In genomic region chr6:142942805-142943227, GRCh38 we compare ENCODE assay signal across 8 cellular contexts. TPM values are rescaled to one million over a fixed set of nuclear protein-coding genes. Genes with fewer than 3 reads are reported as not detected.
DNase-seq lines count a peak whose midpoint lies in the region; ATAC-seq and TF ChIP-seq lines count a peak whose summit lies in the region.

No MANE protein-coding gene starts in this region.

- H3K27me3 Mint-ChIP-seq in endodermal cell (ENCODE audit: insufficient read depth), result peaks cover 15% of the 10 kb centered on the region

- TF ChIP-seq POLR2A in Peyer's patch (IDR thresholded peaks at IDR 0.05) (no peak), prostate gland (IDR thresholded peaks at IDR 0.05) (no peak)

- H3K4me3 ChIP-seq in ACC112 (ENCODE audit: low read depth, low read length) (peak overlapping the region; percentile 96), GM06990 (replicated peaks; ENCODE audit: low read depth, low read length) (peak overlapping the region; percentile 74), Peyer's patch (no peak overlapping the region), endodermal cell (ENCODE audit: low read length) (no peak overlapping the region), prostate gland (no peak overlapping the region)

- H3K27ac ChIP-seq in ACC112 (ENCODE audit: low read depth, low read length), result peak overlapping the region; percentile 94
- peak overlapping the region; percentile 97 to 100 (median 98) for H3K27ac ChIP-seq in Peyer's patch
- no peak overlapping the region for H3K27ac ChIP-seq in endodermal cell (ENCODE audit: low read depth, low read length)
- no peak overlapping the region for H3K27ac ChIP-seq in prostate gland

- H3K79me2 ChIP-seq in ACC112 (ENCODE audit: control insufficient read depth, insufficient read depth, low read length, unreplicated experiment), result peaks cover 75% of the 10 kb centered on the region

- TF ChIP-seq CTCF in GM06990 (IDR thresholded peaks at IDR 0.05; ENCODE audit: insufficient read depth, low read length, poor library complexity, severe bottlenecking), result peak; percentile 38
- TF ChIP-seq CTCF in Peyer's patch (IDR thresholded peaks at IDR 0.05), result peak; percentile 48 to 92 (median 62)
- peak; percentile 66 for TF ChIP-seq CTCF in endodermal cell (conservative IDR thresholded peaks at IDR 0.05)
- TF ChIP-seq CTCF in prostate gland (IDR thresholded peaks at IDR 0.05), result peak in 3 of 4 experiments; percentile 60 to 66 (median 62)

- 67% methylated on average over 1 of the region's 3 CpGs; no CpG with 5 or more reads in 1 of the 2 experiments for whole genome bisulfite sequencing in endodermal cell (ENCODE audit: insufficient coverage in 1 of 2, insufficient read length in 1 of 2), 2 experiments
- WGBS in prostate gland, result 76% methylated on average over 3 of the region's 3 CpGs

- H3K36me3 ChIP-seq in ACC112 (ENCODE audit: insufficient read depth, low read length), result no peaks in the 10 kb centered on the region; the same call in 1 of the 2 replicates
- H3K36me3 ChIP-seq in GM06990 (ENCODE audit: control insufficient read depth, insufficient read depth, low read length), result no peaks in the 10 kb centered on the region
- H3K36me3 ChIP-seq in Peyer's patch, result no peaks in the 10 kb centered on the region
- H3K36me3 ChIP-seq in endodermal cell (ENCODE audit: control insufficient read depth, insufficient read depth, low read length), result no peaks in the 10 kb centered on the region
- H3K36me3 ChIP-seq in prostate gland, result no peaks in the 10 kb centered on the region

- H3K4me3 Mint-ChIP-seq in endodermal cell, result no peak overlapping the region

- H3K27me3 ChIP-seq in ACC112 (ENCODE audit: insufficient read depth, low read length), result no peaks in the 10 kb centered on the region
- H3K27me3 ChIP-seq in GM06990 (replicated peaks; ENCODE audit: control insufficient read depth, insufficient read depth, low read length), result no peaks in the 10 kb centered on the region
- no peaks in the 10 kb centered on the region for H3K27me3 ChIP-seq in Peyer's patch
- H3K27me3 ChIP-seq in endodermal cell (ENCODE audit: control insufficient read depth, insufficient read depth, low read length, poor library complexity, severe bottlenecking), result peaks cover 32% of the 10 kb centered on the region
- no peaks in the 10 kb centered on the region for H3K27me3 ChIP-seq in prostate gland (replicated peaks; ENCODE audit: insufficient read depth)

- DNase-seq in GM06990 (ENCODE audit: extremely low read depth, insufficient read length) (no peak), Peyer's patch (no peak), endodermal cell (no peak), prostate gland (ENCODE audit: low spot score) (no peak)
- DNase-seq in stimulated activated CD4-positive, alpha-beta T cell treated with anti-CD3 and anti-CD28 coated beads, Interleukin-1b, Interleukin-23, amount 100 ng/mL, for 48 hours, result no peak

- intact Hi-C loops in prostate gland (cut with DNase I), result loop anchor here (5.0 kb wide), 2 partner anchors 56 to 96 kb away; no protein-coding TSS in a partner anchor

- ATAC-seq in HG03342 (IDR thresholded peaks at IDR 0.05; ENCODE audit: unreplicated experiment) (no peak), GM21367 (IDR thresholded peaks at IDR 0.05; ENCODE audit: unreplicated experiment) (no peak)

- H3K4me1 Mint-ChIP-seq in endodermal cell, result peaks cover 11% of the 10 kb centered on the region

- H3K4me1 ChIP-seq in ACC112 (ENCODE audit: control insufficient read depth, insufficient read depth, low read length, unreplicated experiment), result peaks cover 50% of the 10 kb centered on the region
- peaks cover 0 to 16% (median 4%) of the 10 kb centered on the region in 4 donors for H3K4me1 ChIP-seq in Peyer's patch
- no peaks in the 10 kb centered on the region for H3K4me1 ChIP-seq in endodermal cell (ENCODE audit: control insufficient read depth, insufficient read depth, low read length)
- H3K4me1 ChIP-seq in prostate gland (replicated peaks), result peaks cover 4% of the 10 kb centered on the region

- H3K27ac Mint-ChIP-seq in endodermal cell, result no peak overlapping the region

- H3K9ac ChIP-seq in endodermal cell (ENCODE audit: extremely low read depth, low read length, poor library complexity, severe bottlenecking), result no peak overlapping the region

- H3K36me3 Mint-ChIP-seq in endodermal cell (ENCODE audit: low read depth), result no peaks in the 10 kb centered on the region

- H2AFZ ChIP-seq in ACC112 (ENCODE audit: low read length, unreplicated experiment), result no peak overlapping the region

- no peaks in the 10 kb centered on the region for H3K9me3 Mint-ChIP-seq in endodermal cell

- peaks cover 0 to 2% (median 0%) of the 10 kb centered on the region in 4 donors for H3K9me3 ChIP-seq in Peyer's patch
- no peaks in the 10 kb centered on the region for H3K9me3 ChIP-seq in endodermal cell (ENCODE audit: control insufficient read depth, low read length)
- H3K9me3 ChIP-seq in prostate gland, result no peaks in the 10 kb centered on the region

RNA-seq across cellular contexts. Expression of gene HIVEP2, which starts 2.2 kb away (rescaled TPM):
- 10 to 100 TPM; 14.4 to 35.5 (median 19.5) TPM for total RNA-seq in Peyer's patch
- 1 to 10 TPM; 1.7 to 2.4 TPM for total RNA-seq in endodermal cell
- polyA plus RNA-seq in endodermal cell (2013, experiment 1 of 2), result 4.1 TPM
- polyA plus RNA-seq in endodermal cell (2013, experiment 2 of 2), result 6.1 TPM
- total RNA-seq in prostate gland, result 10 to 100 TPM; 15.8 to 19.3 TPM

Comparison
In these comparisons a context has a peak if more than half of its experiments do, and no peak if none do; other contexts are left out.
1. H3K27ac ChIP-seq: peak in ACC112 (single experiment) and Peyer's patch (4 of 4); none in endodermal cell (single experiment) and prostate gland (0 of 2).
2. H3K4me3 ChIP-seq: peak in ACC112 (single experiment) and GM06990 (single experiment); none in Peyer's patch (0 of 4), endodermal cell (single experiment) and prostate gland (0 of 2).
3. RNA of gene HIVEP2, which starts 2.2 kb away (total RNA-seq): 14.4 to 35.5 TPM in Peyer's patch and 15.8 to 19.3 TPM in prostate gland; 1.7 to 2.4 TPM in endodermal cell; every median in the first group is over 4 times any median in the second.
4. Peak in every context shown above with its lines, with median percentiles within 50 percentile points of each other: CTCF ChIP-seq.